In the genomic region with DNA sequence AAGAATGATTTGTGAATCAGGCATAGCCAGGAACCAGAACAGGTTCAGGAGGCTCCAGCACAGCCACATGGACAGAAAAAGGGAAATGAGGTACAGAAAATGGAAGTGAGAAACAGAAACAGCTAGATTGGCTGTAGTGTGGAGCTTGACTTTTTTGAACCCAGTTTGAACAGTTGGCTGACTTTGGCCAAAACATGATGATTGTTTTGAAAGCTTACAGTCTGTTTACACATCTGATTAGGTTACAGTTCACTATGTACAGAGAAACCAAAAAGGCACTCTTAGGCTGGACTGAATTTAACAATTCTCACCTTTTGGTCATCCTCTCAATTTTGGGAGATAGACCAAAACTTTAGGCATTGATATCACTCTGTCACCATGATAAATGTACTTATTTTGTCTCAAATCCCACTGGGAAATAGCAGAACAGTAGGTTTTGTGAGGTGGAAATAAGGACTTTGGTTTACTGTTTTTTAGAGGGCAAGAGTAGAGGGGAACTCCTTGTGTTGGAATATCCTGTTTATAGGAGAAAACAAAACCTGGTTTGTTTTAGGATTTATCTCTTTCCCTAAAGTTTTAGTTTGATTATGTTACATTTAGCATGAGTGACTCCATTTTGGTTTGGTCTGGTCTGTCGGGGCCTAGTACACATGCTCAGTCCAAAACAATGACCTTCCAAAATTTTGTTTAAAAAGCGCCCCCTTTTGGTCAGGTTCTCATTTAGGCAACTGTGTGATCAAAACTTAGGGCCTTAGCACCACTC, we compare ENCODE assay signal across 8 cellular contexts.
DNase-seq lines count a peak whose midpoint lies in the region; ATAC-seq and TF ChIP-seq lines count a peak whose summit lies in the region.

No MANE protein-coding gene starts in this region.

- H3K36me3 ChIP-seq in HCT116 (ENCODE audit: control insufficient read depth in 1 of 2, insufficient read depth in 2 of 2, low read length in 2 of 2), result no peaks in the 10 kb centered on the region

- RAD21 ChIA-PET in HCT116 (lab: Charles Lee; ENCODE audit: low non-redundant PET in 1 of 2, low total read pairs in 2 of 2, uncharacterized antibody in 2 of 2, unreplicated experiment in 2 of 2), result no interaction called here

- H3K4me3 Mint-ChIP-seq in naive B cell, result peak overlapping the region in 6 of 8 donors; percentile 41 to 86 (median 73)

- H3K4me3 ChIP-seq in HCT116 (replicated peaks in 1 of 2; ENCODE audit: low read depth in 1 of 2, low read length in 2 of 2), result no peak overlapping the region

- H3K27ac Mint-ChIP-seq in naive B cell, result peak overlapping the region; percentile 19 to 96 (median 84)

- no peaks in the 10 kb centered on the region for H3K79me2 ChIP-seq in HCT116 (ENCODE audit: insufficient read depth, low read length)

- intact Hi-C loops in HCT116 (cut with micrococcal nuclease), result no loop called here

- TF ChIP-seq RAD21 in HCT116 (IDR thresholded peaks at IDR 0.05; ENCODE audit: low read depth), result no peak

- H3K27me3 ChIP-seq in HCT116 (ENCODE audit: insufficient read depth, low read length), result no peaks in the 10 kb centered on the region

- TF ChIP-seq POLR2A in HCT116 (IDR thresholded peaks at IDR 0.05; ENCODE audit: borderline replicate concordance, extremely low read depth, insufficient read depth, insufficient read length), result no peak

- no peaks in the 10 kb centered on the region for H3K27me3 Mint-ChIP-seq in naive B cell

- H3K27ac ChIP-seq in HCT116 (ENCODE audit: low read depth, low read length), result no peak overlapping the region

- BruUV-seq in HCT116 (replicated peaks; lab: Mats Ljungman, UMichigan), result no TSS peak

- no peak overlapping the region for H2AFZ ChIP-seq in HCT116 (ENCODE audit: low read depth, low read length, poor library complexity, severe bottlenecking)

- H3K4me1 ChIP-seq in HCT116 (ENCODE audit: control insufficient read depth in 1 of 2, insufficient read depth in 2 of 2, low read length in 2 of 2), result no peaks in the 10 kb centered on the region

- H3K9ac ChIP-seq in HCT116 (ENCODE audit: low read length), result no peak overlapping the region

- H3K36me3 Mint-ChIP-seq in naive B cell, result no peaks in the 10 kb centered on the region

- CTCF ChIA-PET in HCT116 (lab: Charles Lee), result interaction anchor here (1.0 kb wide), 1 partner anchor 464 kb away, joined by 3 read pairs; no protein-coding TSS in a partner anchor

- TF ChIP-seq CTCF in HCT116 (IDR thresholded peaks at IDR 0.05 in 2 of 3, conservative IDR thresholded peaks at IDR 0.05 in 1 of 3; ENCODE audit: borderline replicate concordance in 1 of 3, insufficient read depth in 1 of 3, low read depth in 2 of 3, low read length in 2 of 3), result peak in 2 of 3 experiments; percentile 26 to 49; a peak in 3 of 6 replicates
- no peak for TF ChIP-seq CTCF in omental fat pad (IDR thresholded peaks at IDR 0.05)

- H3K9me3 ChIP-seq in HCT116 (ENCODE audit: control insufficient read depth in 1 of 2, insufficient read depth in 1 of 2, low read depth in 1 of 2, low read length in 2 of 2), result no peaks in the 10 kb centered on the region

- no peaks in the 10 kb centered on the region for H3K9me2 ChIP-seq in HCT116 (ENCODE audit: insufficient read depth)

- peaks cover 0 to 1% (median 0%) of the 10 kb centered on the region in 7 donors for H3K9me3 Mint-ChIP-seq in naive B cell

- peaks cover 21 to 38% (median 34%) of the 10 kb centered on the region in 3 donors for H3K4me1 Mint-ChIP-seq in naive B cell

- H4K20me1 ChIP-seq in HCT116 (ENCODE audit: insufficient read depth), result no peaks in the 10 kb centered on the region

- POLR2A ChIA-PET in HCT116 (lab: Charles Lee), result no interaction called here

- no peak overlapping the region for H3K4me2 ChIP-seq in HCT116 (ENCODE audit: low read length)

- ATAC-seq in GM18511 (IDR thresholded peaks at IDR 0.05; ENCODE audit: unreplicated experiment) (peak; percentile 83), HCT116 (peak; percentile 63), naive B cell (ENCODE audit: low read depth in 2 of 2) (peak; percentile 89 to 95), omental fat pad (ENCODE audit: low FRiP score) (no peak)

- DNase-seq in HCT116 (ENCODE audit: low read depth, low spot score), result peak; percentile 2
- peak; percentile 16 for DNase-seq in NCI-H2196 treated with DMSO at 0.1 percent for 48 hours (lab: John Stamatoyannopoulos, UW; ENCODE audit: unreplicated experiment)
- DNase-seq in naive B cell, result peak; percentile 37
- no peak for DNase-seq in activated CD4-positive, alpha-beta T cell treated with anti-CD3 and anti-CD28 coated beads, Interleukin-2, amount 50 U/mL, for 1 hour
- DNase-seq in putamen (ENCODE audit: low spot score), result no peak
- no peak for DNase-seq in GOT3 (lab: John Stamatoyannopoulos, UW)
- no peak for DNase-seq in omental fat pad (ENCODE audit: low spot score)

TF ChIP-seq in HCT116, 20 proteins besides CTCF, POLR2A, EP300 and RAD21:
- TF ChIP-seq CBX3 (IDR thresholded peaks at IDR 0.05; ENCODE audit: low read depth) (no peak), MAX (IDR thresholded peaks at IDR 0.05) (no peak), EZH2 (IDR thresholded peaks at IDR 0.05) (no peak), JUND (IDR thresholded peaks at IDR 0.05) (no peak), SIN3A (IDR thresholded peaks at IDR 0.05; ENCODE audit: low read depth) (no peak), TCF7L2 (IDR thresholded peaks at IDR 0.05; ENCODE audit: borderline replicate concordance, extremely low read depth, insufficient read depth, insufficient read length) (no peak), ZBTB33 (IDR thresholded peaks at IDR 0.05; ENCODE audit: extremely low read depth, insufficient replicate concordance, low read length) (no peak), EGR1 (IDR thresholded peaks at IDR 0.05; ENCODE audit: low read depth) (no peak), SRF (IDR thresholded peaks at IDR 0.05; ENCODE audit: low read depth) (no peak), FOSL1 (IDR thresholded peaks at IDR 0.05; ENCODE audit: low read depth) (no peak), SP1 (IDR thresholded peaks at IDR 0.05; ENCODE audit: low read depth) (no peak), ELF1 (IDR thresholded peaks at IDR 0.05; ENCODE audit: borderline replicate concordance, low read depth) (no peak), ZNF274 (IDR thresholded peaks at IDR 0.05; ENCODE audit: low read depth, low read length) (no peak), CEBPB (IDR thresholded peaks at IDR 0.05; ENCODE audit: low read depth) (no peak), POLR2AphosphoS5 (IDR thresholded peaks at IDR 0.05; ENCODE audit: low read depth, low read length) (no peak), YY1 (IDR thresholded peaks at IDR 0.05; ENCODE audit: extremely low read depth, insufficient replicate concordance, low read depth, low read length) (no peak), ZFX (IDR thresholded peaks at IDR 0.05) (no peak), EZH2phosphoT487 (IDR thresholded peaks at IDR 0.05; ENCODE audit: borderline replicate concordance) (no peak)
- TF ChIP-seq, protein P1, sequence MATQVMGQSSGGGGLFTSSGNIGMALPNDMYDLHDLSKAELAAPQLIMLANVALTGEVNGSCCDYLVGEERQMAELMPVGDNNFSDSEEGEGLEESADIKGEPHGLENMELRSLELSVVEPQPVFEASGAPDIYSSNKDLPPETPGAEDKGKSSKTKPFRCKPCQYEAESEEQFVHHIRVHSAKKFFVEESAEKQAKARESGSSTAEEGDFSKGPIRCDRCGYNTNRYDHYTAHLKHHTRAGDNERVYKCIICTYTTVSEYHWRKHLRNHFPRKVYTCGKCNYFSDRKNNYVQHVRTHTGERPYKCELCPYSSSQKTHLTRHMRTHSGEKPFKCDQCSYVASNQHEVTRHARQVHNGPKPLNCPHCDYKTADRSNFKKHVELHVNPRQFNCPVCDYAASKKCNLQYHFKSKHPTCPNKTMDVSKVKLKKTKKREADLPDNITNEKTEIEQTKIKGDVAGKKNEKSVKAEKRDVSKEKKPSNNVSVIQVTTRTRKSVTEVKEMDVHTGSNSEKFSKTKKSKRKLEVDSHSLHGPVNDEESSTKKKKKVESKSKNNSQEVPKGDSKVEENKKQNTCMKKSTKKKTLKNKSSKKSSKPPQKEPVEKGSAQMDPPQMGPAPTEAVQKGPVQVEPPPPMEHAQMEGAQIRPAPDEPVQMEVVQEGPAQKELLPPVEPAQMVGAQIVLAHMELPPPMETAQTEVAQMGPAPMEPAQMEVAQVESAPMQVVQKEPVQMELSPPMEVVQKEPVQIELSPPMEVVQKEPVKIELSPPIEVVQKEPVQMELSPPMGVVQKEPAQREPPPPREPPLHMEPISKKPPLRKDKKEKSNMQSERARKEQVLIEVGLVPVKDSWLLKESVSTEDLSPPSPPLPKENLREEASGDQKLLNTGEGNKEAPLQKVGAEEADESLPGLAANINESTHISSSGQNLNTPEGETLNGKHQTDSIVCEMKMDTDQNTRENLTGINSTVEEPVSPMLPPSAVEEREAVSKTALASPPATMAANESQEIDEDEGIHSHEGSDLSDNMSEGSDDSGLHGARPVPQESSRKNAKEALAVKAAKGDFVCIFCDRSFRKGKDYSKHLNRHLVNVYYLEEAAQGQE (IDR thresholded peaks at IDR 0.05; ENCODE audit: low read depth), result no peak
- TF ChIP-seq, protein P2, sequence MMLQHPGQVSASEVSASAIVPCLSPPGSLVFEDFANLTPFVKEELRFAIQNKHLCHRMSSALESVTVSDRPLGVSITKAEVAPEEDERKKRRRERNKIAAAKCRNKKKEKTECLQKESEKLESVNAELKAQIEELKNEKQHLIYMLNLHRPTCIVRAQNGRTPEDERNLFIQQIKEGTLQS (IDR thresholded peaks at IDR 0.05), result no peak

Comparison
In these comparisons a context has a peak if more than half of its experiments do, and no peak if none do; other contexts are left out.
1. DNase-seq: peak in HCT116 (single experiment), NCI-H2196 treated with DMSO at 0.1 percent for 48 hours (single experiment) and naive B cell (single experiment); none in activated CD4-positive, alpha-beta T cell treated with anti-CD3 and anti-CD28 coated beads, Interleukin-2, amount 50 U/mL, for 1 hour (single experiment), putamen (single experiment), GOT3 (single experiment) and omental fat pad (single experiment).
2. CTCF ChIP-seq: peak in HCT116 (2 of 3); none in omental fat pad (0 of 3).